23 cellular contexts compared by ENCODE assay signal in the genomic region with DNA sequence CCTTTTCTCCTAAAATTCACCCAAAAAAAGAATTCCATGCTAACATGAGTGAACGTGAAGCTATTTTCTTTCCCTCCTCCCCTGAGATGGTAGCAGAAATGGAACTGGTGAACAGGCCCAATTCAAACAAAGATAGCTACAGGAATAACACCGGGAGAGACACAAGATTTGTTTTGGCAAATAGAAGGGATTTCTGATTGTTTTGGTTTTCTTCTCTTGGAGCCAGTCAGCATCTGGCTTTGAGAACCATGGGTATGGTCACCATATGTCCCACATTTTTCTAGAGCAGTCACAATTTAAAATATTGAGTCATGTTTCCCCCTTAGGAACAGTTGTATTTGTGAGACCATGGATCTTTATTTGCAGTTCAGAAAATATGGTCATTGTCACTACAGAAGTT.
DNase-seq lines count a peak whose midpoint lies in the region; ATAC-seq lines count a peak whose summit lies in the region.
"Had no signal": no experiment of that assay in that cellular context is flagged by ENCODE, and none has a peak within 500 bp of the region (broad histone marks: within the 10 kb centered on the region; RNA-seq: fewer than 3 reads in every experiment).

No MANE protein-coding gene starts in this region.

- intact Hi-C loops in left ventricle myocardium superior (cut with micrococcal nuclease): no loop called here
- intact Hi-C loops in cardiac septum (cut with DNase I): no loop called here
- intact Hi-C loops in head of caudate nucleus (cut with DNase I): no loop called here

- ATAC-seq in left ventricle myocardium superior (peak; percentile 33), left lobe of liver (peak; percentile 54), HG03139 (IDR thresholded peaks at IDR 0.05; ENCODE audit: unreplicated experiment) (no peak), HG03095 (IDR thresholded peaks at IDR 0.05; ENCODE audit: unreplicated experiment) (no peak)
- ATAC-seq: A549; HCT116; stimulated activated memory B cell treated with anti-CD40 and anti-IgM and Interleukin-4, amounts not matched to agents 10 μg/mL and 1 μg/mL and 100 μg/mL, for 72 hours had no signal

- DNase-seq in left ventricle myocardium superior (no peak), cardiac septum (ENCODE audit: low spot score) (no peak), brain pericyte (ENCODE audit: low read depth, low spot score) (peak; percentile 49), left lobe of liver (ENCODE audit: low spot score) (no peak), head of caudate nucleus (no peak)
- no peak for DNase-seq in activated CD8-positive, alpha-beta memory T cell treated with anti-CD3 and anti-CD28 coated beads for 24 hours
- DNase-seq: activated CD4-positive, alpha-beta memory T cell treated with anti-CD3 and anti-CD28 coated beads, Interleukin-2, amount 10 ng/mL, durations not matched to agents 7 days and 5 days; activated CD4-positive, CD25-positive, alpha-beta regulatory T cell treated with anti-CD3 and anti-CD28 coated beads, Interleukin-2, amount 50 U/mL, for 72 hours; dermis blood vessel endothelial cell; esophagus squamous epithelium; glutamatergic neuron; KG1; kidney; MG63; NCI-H2081; NCI-H774; right lobe of liver; stimulated activated CD4-positive, alpha-beta T cell treated with anti-CD3 and anti-CD28 coated beads, Interleukin-4, amount 100 ng/mL, for 4 hours had no signal

Comparison
In these comparisons a context has a peak if more than half of its experiments do, and no peak if none do; other contexts are left out.
1. ATAC-seq: peak in left ventricle myocardium superior (single experiment) and left lobe of liver (single experiment); none in HG03139 (single experiment) and HG03095 (single experiment).